In genomic region chr15:96494530-96494929, GRCh38 we compare ENCODE assay signal across 26 cellular contexts.
DNase-seq lines count a peak whose midpoint lies in the region; ATAC-seq and TF ChIP-seq lines count a peak whose summit lies in the region.
"Had no signal": no experiment of that assay in that cellular context is flagged by ENCODE, and none has a peak within 500 bp of the region (broad histone marks: within the 10 kb centered on the region; RNA-seq: fewer than 3 reads in every experiment).

No MANE protein-coding gene starts in this region.

- intact Hi-C loops in esophagus muscularis mucosa (cut with DNase I), result no loop called here

- TF ChIP-seq EP300 in esophagus muscularis mucosa (IDR thresholded peaks at IDR 0.05), result no peak

- no peak for TF ChIP-seq POLR2A in esophagus muscularis mucosa (IDR thresholded peaks at IDR 0.05; ENCODE audit: low read depth)

- ATAC-seq in HG03025 (IDR thresholded peaks at IDR 0.05; ENCODE audit: low FRiP score, unreplicated experiment) (no peak), HG03039 (IDR thresholded peaks at IDR 0.05; ENCODE audit: unreplicated experiment) (no peak)
- ATAC-seq: activated CD8-positive, alpha-beta memory T cell treated with anti-CD3 and anti-CD28 coated beads, Interleukin-2, amount 10 ng/mL, durations not matched to agents 7 days and 5 days; activated T-cell treated with anti-CD3 and anti-CD28 coated beads, Interleukin-2, amount 50 U/mL, for 72 hours; body of pancreas; GM23338; left cardiac atrium; right cardiac atrium; upper lobe of right lung had no signal

- TF ChIP-seq CTCF in esophagus muscularis mucosa (IDR thresholded peaks at IDR 0.05), result no peak

- DNase-seq in Daoy (ENCODE audit: low read depth) (peak; percentile 52), M059J (ENCODE audit: low read depth) (peak; percentile 23), OCI-M1 (lab: John Stamatoyannopoulos, UW) (peak; percentile 23), esophagus muscularis mucosa (ENCODE audit: extremely low spot score) (peak; percentile 60), AG08396 (ENCODE audit: low spot score) (no peak), GOT3 (lab: John Stamatoyannopoulos, UW) (no peak)
- DNase-seq: activated CD4-positive, alpha-beta T cell treated with anti-CD3 and anti-CD28 coated beads, Interleukin-2, amount 10 ng/mL, durations not matched to agents 24 days and 14 days; activated CD8-positive, alpha-beta memory T cell treated with anti-CD3 and anti-CD28 coated beads, Interleukin-2, amount 10 ng/mL, durations not matched to agents 7 days and 5 days; activated naive CD4-positive, alpha-beta T cell treated with anti-CD3 and anti-CD28 coated beads for 36 hours; activated T-cell treated with anti-CD3 and anti-CD28 coated beads, Interleukin-2, amount 50 U/mL, for 72 hours; adrenal gland; body of pancreas; EL; IMR-90; left cardiac atrium; MM.1S; NCI-H146; NK-92 treated with Interleukin-12 subunit alpha and Interleukin-12 subunit beta, amount 100 ng/mL, for 24 hours; right cardiac atrium; spleen; upper lobe of right lung had no signal

- H3K9me3 ChIP-seq in esophagus muscularis mucosa, result no peaks in the 10 kb centered on the region
- H3K9me3 ChIP-seq: adrenal gland, body of pancreas, upper lobe of right lung had no signal

- H3K4me3 ChIP-seq in esophagus muscularis mucosa, result no peak overlapping the region
- H3K4me3 ChIP-seq: adrenal gland, body of pancreas, GM23338, hepatocyte, spleen, upper lobe of right lung had no signal

- no peaks in the 10 kb centered on the region for H3K4me1 ChIP-seq in esophagus muscularis mucosa
- H3K4me1 ChIP-seq: adrenal gland, body of pancreas, spleen, upper lobe of right lung had no signal

- H3K36me3 ChIP-seq in esophagus muscularis mucosa, result no peaks in the 10 kb centered on the region
- H3K36me3 ChIP-seq: adrenal gland, spleen, upper lobe of right lung had no signal

- no peak overlapping the region for H3K27ac ChIP-seq in esophagus muscularis mucosa (replicated peaks in 1 of 4)
- H3K27ac ChIP-seq: adrenal gland, body of pancreas, C4-2B, hepatocyte, spleen, upper lobe of right lung had no signal

- no peaks in the 10 kb centered on the region for H3K27me3 ChIP-seq in esophagus muscularis mucosa
- H3K27me3 ChIP-seq: body of pancreas, spleen had no signal

- 66% methylated on average over 7 of the region's 7 CpGs for WGBS in esophagus muscularis mucosa

Comparison
In these comparisons a context has a peak if more than half of its experiments do, and no peak if none do; other contexts are left out.
1. DNase-seq: peak in Daoy (single experiment), M059J (single experiment), OCI-M1 (single experiment) and esophagus muscularis mucosa (single experiment); none in AG08396 (single experiment) and GOT3 (single experiment).